ENCODE assay signal across 3 cellular contexts in the genomic region with DNA sequence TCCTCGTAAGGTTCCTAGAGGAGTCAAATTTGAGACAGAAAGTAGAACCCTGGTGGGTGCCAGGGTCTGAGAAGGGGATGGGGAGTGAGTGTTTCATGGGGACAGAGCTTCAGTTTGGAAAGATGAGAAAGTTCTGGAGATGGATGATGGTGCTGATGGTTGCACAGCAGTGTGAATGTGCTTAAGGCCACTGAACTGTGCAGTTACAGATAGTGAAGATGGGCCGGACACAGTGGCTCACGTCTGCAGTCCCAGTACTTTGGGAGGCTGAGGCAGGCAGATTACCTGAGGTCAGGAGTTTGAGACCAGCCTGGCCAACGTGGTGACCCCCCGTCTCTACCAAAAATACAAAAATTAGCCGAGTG.
TF ChIP-seq lines count a peak whose summit lies in the region.

No MANE protein-coding gene starts in this region.

TF ChIP-seq in SK-N-SH, 30 proteins besides CTCF, POLR2A, EP300 and RAD21:
- no peak for TF ChIP-seq RXRA (IDR thresholded peaks at IDR 0.05; ENCODE audit: borderline replicate concordance, low read depth)

TF ChIP-seq in SK-N-SH treated with all-trans-retinoic acid at 6 μM for 48 hours, 23 proteins besides CTCF, POLR2A, EP300 and RAD21:
- no peak for TF ChIP-seq ZFP3 (CRISPR knock-in tag; IDR thresholded peaks at IDR 0.05)
- TF ChIP-seq ZNF70 (CRISPR knock-in tag; IDR thresholded peaks at IDR 0.05), result no peak

TF ChIP-seq in endothelial cell of umbilical vein, 7 proteins besides CTCF, POLR2A, EP300 and RAD21:
- TF ChIP-seq MYC (IDR thresholded peaks at IDR 0.05; ENCODE audit: low read depth, low read length), result no peak
- TF ChIP-seq GATA2 (IDR thresholded peaks at IDR 0.05; ENCODE audit: insufficient read depth, insufficient read length, low read depth, low read length), result no peak
- TF ChIP-seq POLR2AphosphoS5 (IDR thresholded peaks at IDR 0.05; ENCODE audit: insufficient read depth, low read depth, low read length), result no peak
- no peak for TF ChIP-seq EZH2 (IDR thresholded peaks at IDR 0.05; ENCODE audit: borderline replicate concordance, low read depth, low read length, severe bottlenecking)
- no peak for TF ChIP-seq JUN (IDR thresholded peaks at IDR 0.05; ENCODE audit: borderline replicate concordance, insufficient read depth, insufficient read length, low read depth)
- TF ChIP-seq, protein P1, sequence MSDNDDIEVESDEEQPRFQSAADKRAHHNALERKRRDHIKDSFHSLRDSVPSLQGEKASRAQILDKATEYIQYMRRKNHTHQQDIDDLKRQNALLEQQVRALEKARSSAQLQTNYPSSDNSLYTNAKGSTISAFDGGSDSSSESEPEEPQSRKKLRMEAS (IDR thresholded peaks at IDR 0.05; ENCODE audit: insufficient read depth, insufficient read length), result no peak
- TF ChIP-seq FOS (IDR thresholded peaks at IDR 0.05; ENCODE audit: borderline replicate concordance, insufficient read depth, low read length), result no peak
